In genomic region chr7:386385-386784, GRCh38 we compare ENCODE assay signal across 21 cellular contexts.
"Had no signal": no experiment of that assay in that cellular context is flagged by ENCODE, and none has a peak within 500 bp of the region (broad histone marks: within the 10 kb centered on the region; RNA-seq: fewer than 3 reads in every experiment).

No MANE protein-coding gene starts in this region.

- H3K4me3 ChIP-seq: adrenal gland, body of pancreas had no signal

- H3K4me1 ChIP-seq: adrenal gland, body of pancreas had no signal

- H3K27ac ChIP-seq: adrenal gland, body of pancreas, WERI-Rb-1 had no signal

- DNase-seq: activated CD4-positive, alpha-beta T cell treated with anti-CD3 and anti-CD28 coated beads for 36 hours; activated CD4-positive, alpha-beta T cell treated with anti-CD3 and anti-CD28 coated beads, Interleukin-2, amount 10 ng/mL, durations not matched to agents 24 days and 14 days; activated CD4-positive, CD25-positive, alpha-beta regulatory T cell; activated CD8-positive, alpha-beta T cell treated with anti-CD3 and anti-CD28 coated beads for 36 hours; activated gamma-delta T cell treated with Interleukin-2 at 50 U/mL for 16 hours; activated naive CD4-positive, alpha-beta T cell treated with anti-CD3 and anti-CD28 coated beads, Interleukin-2, amount 50 U/mL, for 16 hours; activated naive CD4-positive, alpha-beta T cell treated with Interleukin-2 at 50 U/mL for 16 hours; activated naive CD8-positive, alpha-beta T cell treated with anti-CD3 and anti-CD28 coated beads, Interleukin-2, amount 50 U/mL, for 24 hours; activated T-cell treated with anti-CD3 and anti-CD28 coated beads, Interleukin-2, amount 50 U/mL, for 1 hour; amygdala; caudate nucleus; effector CD8-positive, alpha-beta T cell; foreskin fibroblast; hippocampal formation; T-helper 1 cell; T1000; WERI-Rb-1 had no signal

- H3K27me3 ChIP-seq: adrenal gland, body of pancreas had no signal

- H3K36me3 ChIP-seq: adrenal gland, WERI-Rb-1 had no signal

- ATAC-seq: activated CD4-positive, alpha-beta T cell treated with anti-CD3 and anti-CD28 coated beads for 36 hours; activated CD8-positive, alpha-beta T cell treated with anti-CD3 and anti-CD28 coated beads for 36 hours; activated naive CD8-positive, alpha-beta T cell treated with anti-CD3 and anti-CD28 coated beads, Interleukin-2, amount 50 U/mL, for 24 hours; body of pancreas; esophagus mucosa; T-helper 17 cell had no signal

- H3K9me3 ChIP-seq: adrenal gland had no signal
